24 cellular contexts compared by ENCODE assay signal in genomic region chr2:224278531-224278930, GRCh38.
DNase-seq lines count a peak whose midpoint lies in the region; ATAC-seq and TF ChIP-seq lines count a peak whose summit lies in the region.
"Had no signal": no experiment of that assay in that cellular context is flagged by ENCODE, and none has a peak within 500 bp of the region (broad histone marks: within the 10 kb centered on the region; RNA-seq: fewer than 3 reads in every experiment).

No MANE protein-coding gene starts in this region.

- no peak; the same call in 1 of the 2 replicates for TF ChIP-seq RAD21 in IMR-90 (IDR thresholded peaks at IDR 0.05; ENCODE audit: low read length)

- H2BK20ac ChIP-seq in IMR-90 (ENCODE audit: low read depth, low read length) = no peak overlapping the region

- in situ Hi-C loops in IMR-90 (cut with MboI; ENCODE audit: low sequenced_read_pairs) = no loop called here

- H3K56ac ChIP-seq in IMR-90 (ENCODE audit: extremely low read depth, insufficient read depth, low read length) = no peak overlapping the region

- no peak overlapping the region for H4K5ac ChIP-seq in IMR-90 (ENCODE audit: low read depth, low read length)

- H2BK5ac ChIP-seq in IMR-90 (ENCODE audit: low read depth, low read length, poor library complexity, severe bottlenecking) = no peak overlapping the region

- H3K27me3 ChIP-seq in IMR-90 (ENCODE audit: control insufficient read depth, insufficient read depth, low read length) = peaks cover 4% of the 10 kb centered on the region; the same call in 1 of the 2 replicates
- H3K27me3 ChIP-seq in H7 (ENCODE audit: control insufficient read depth, insufficient read depth, low read length) = no peaks in the 10 kb centered on the region
- H3K27me3 ChIP-seq: ascending aorta, testis had no signal

- 0 out of 2 replicates have a peak, but pooled peaks cover 4% of the 10 kb centered on the region for H3K9me1 ChIP-seq in IMR-90 (ENCODE audit: insufficient read depth, low read length)

- no peaks in the 10 kb centered on the region for H4K20me1 ChIP-seq in IMR-90 (ENCODE audit: insufficient read depth, low read length)

- no peak overlapping the region for H3K27ac ChIP-seq in IMR-90 (ENCODE audit: insufficient read depth, low read length)
- H3K27ac ChIP-seq: ascending aorta, C4-2B, KMS-11, parathyroid adenoma, RWPE1, testis had no signal

- no peak overlapping the region for H3K14ac ChIP-seq in IMR-90 (replicated peaks; ENCODE audit: low read depth, low read length)

- H2BK15ac ChIP-seq in IMR-90 (ENCODE audit: low read depth, low read length) = no peak overlapping the region

- POLR2A ChIA-PET in IMR-90 (lab: Charles Lee; ENCODE audit: unreplicated experiment) = no interaction called here

- H3K9me3 ChIP-seq in IMR-90 (ENCODE audit: control insufficient read depth, insufficient read depth, low read length) = no peaks in the 10 kb centered on the region
- H3K9me3 ChIP-seq: ascending aorta, testis had no signal

- H3K4me2 ChIP-seq in IMR-90 (ENCODE audit: low read depth, low read length) = no peak overlapping the region
- H3K4me2 ChIP-seq: KMS-11 had no signal

- DNase-seq in AG09309 (ENCODE audit: low read depth) = peak; percentile 41
- peak; percentile 33 for DNase-seq in IMR-90
- DNase-seq in dedifferentiated amniotic fluid mesenchymal stem cell (ENCODE audit: extremely low spot score) = peak; percentile 42
- peak; percentile 5 for DNase-seq in hepatic stellate cell (ENCODE audit: low spot score)
- DNase-seq in glutamatergic neuron = no peak
- no peak for DNase-seq in H7
- no peak for DNase-seq in lower leg skin (ENCODE audit: low spot score in 2 of 2)
- DNase-seq: activated CD4-positive, alpha-beta T cell treated with anti-CD3 and anti-CD28 coated beads for 1 hour; activated CD8-positive, alpha-beta memory T cell treated with anti-CD3 and anti-CD28 coated beads for 24 hours; activated naive CD4-positive, alpha-beta T cell treated with anti-CD3 and anti-CD28 coated beads, Interleukin-2, amount 10 ng/mL, durations not matched to agents 7 days and 5 days; activated T-cell treated with anti-CD3 and anti-CD28 coated beads, Interleukin-2, amount 50 U/mL, for 48 hours; GOT3; natural killer cell; NCI-H1048; NCI-H2081 treated with DMSO at 0.1 percent for 48 hours; NCI-H510A; testis had no signal

- H4K91ac ChIP-seq in IMR-90 (ENCODE audit: insufficient read depth, low read depth, low read length) = no peak overlapping the region

- no peak overlapping the region for H3K18ac ChIP-seq in IMR-90 (ENCODE audit: low read depth, low read length)

- H2AK5ac ChIP-seq in IMR-90 (ENCODE audit: low read depth, low read length) = peak overlapping the region; percentile 2; the same call in 1 of the 2 replicates

- H3K4me3 ChIP-seq in AG09309 (ENCODE audit: control insufficient read depth, low read depth, low read length) (no peak overlapping the region), IMR-90 (ENCODE audit: insufficient read depth, low read depth, low read length) (no peak overlapping the region), H7 (ENCODE audit: insufficient read depth, low read depth, low read length) (no peak overlapping the region), lower leg skin (ENCODE audit: low read depth, poor library complexity, severe bottlenecking) (no peak overlapping the region)
- H3K4me3 ChIP-seq: ascending aorta, testis had no signal

- H2BK120ac ChIP-seq in IMR-90 (ENCODE audit: low read depth, low read length) = no peak overlapping the region

- ATAC-seq in IMR-90 (ENCODE audit: low read depth) = peak; percentile 60
- no peak for ATAC-seq in HG03095 (IDR thresholded peaks at IDR 0.05; ENCODE audit: unreplicated experiment)
- ATAC-seq: sciatic nerve had no signal

- no peak overlapping the region for H4K8ac ChIP-seq in IMR-90 (ENCODE audit: low read depth in 2 of 2, low read length in 2 of 2)

- H3K23ac ChIP-seq in IMR-90 (ENCODE audit: low read depth, low read length) = no peak overlapping the region

- H3K4ac ChIP-seq in IMR-90 (ENCODE audit: low read depth, low read length) = no peak overlapping the region

- TF ChIP-seq CTCF in AG09309 (IDR thresholded peaks at IDR 0.05; ENCODE audit: control insufficient read depth, insufficient read depth, low read depth, low read length, missing control alignments) (peak; percentile 33), IMR-90 (conservative IDR thresholded peaks at IDR 0.05; ENCODE audit: low read depth, low read length) (no peak), glutamatergic neuron (IDR thresholded peaks at IDR 0.05; ENCODE audit: partially characterized antibody, unreplicated experiment) (no peak), lower leg skin (IDR thresholded peaks at IDR 0.05) (no peak)

- H3K36me3 ChIP-seq in IMR-90 (ENCODE audit: control insufficient read depth, insufficient read depth, low read length) = no peaks in the 10 kb centered on the region
- no peaks in the 10 kb centered on the region for H3K36me3 ChIP-seq in H7 (replicated peaks; ENCODE audit: control insufficient read depth, insufficient read depth, low read length)
- H3K36me3 ChIP-seq: ascending aorta had no signal

- TF ChIP-seq POLR2A in IMR-90 (IDR thresholded peaks at IDR 0.05; ENCODE audit: low read depth, low read length) (no peak), lower leg skin (IDR thresholded peaks at IDR 0.05) (no peak)

- H3K9ac ChIP-seq in IMR-90 (ENCODE audit: low read depth, low read length) = no peak overlapping the region
- H3K9ac ChIP-seq: KMS-11, parathyroid adenoma had no signal

- H3K4me1 Mint-ChIP-seq in glutamatergic neuron (ENCODE audit: low read depth, unreplicated experiment) = no peaks in the 10 kb centered on the region
- H3K4me1 Mint-ChIP-seq: activated naive CD4-positive, alpha-beta T cell treated with anti-CD3 and anti-CD28 coated beads, Interleukin-2, amount 10 ng/mL, durations not matched to agents 7 days and 5 days; natural killer cell had no signal

- dilution Hi-C loops in IMR-90 (cut with HindIII; ENCODE audit: low sequenced_read_pairs, unreplicated experiment) = no loop called here

- no peaks in the 10 kb centered on the region for H3K27me3 Mint-ChIP-seq in glutamatergic neuron (ENCODE audit: unreplicated experiment)

- BruUV-seq in IMR-90 (replicated peaks; lab: Mats Ljungman, UMichigan) = no TSS peak

- H2AK9ac ChIP-seq in IMR-90 (replicated peaks; ENCODE audit: low read depth, low read length, poor library complexity) = no peak overlapping the region

- intact Hi-C loops in IMR-90 (cut with micrococcal nuclease) (loop anchor here (5.0 kb wide), 1 partner anchor 136 kb away; no protein-coding TSS in a partner anchor), lower leg skin (cut with DNase I; ENCODE audit: low total_unique reads) (no loop called here)

- H3K27ac Mint-ChIP-seq in glutamatergic neuron (ENCODE audit: unreplicated experiment) = no peak overlapping the region
- H3K27ac Mint-ChIP-seq: activated naive CD4-positive, alpha-beta T cell treated with anti-CD3 and anti-CD28 coated beads, Interleukin-2, amount 10 ng/mL, durations not matched to agents 7 days and 5 days; natural killer cell had no signal

- CTCF ChIA-PET in IMR-90 (lab: Yijun Ruan, JAX) = interaction anchor here (0.5 to 1.8 kb wide), 4 partner anchors 13 to 317 kb away, joined by 3 to 12 read pairs (median 4); no protein-coding TSS in a partner anchor

- no peak overlapping the region for H3K4me3 Mint-ChIP-seq in glutamatergic neuron (ENCODE audit: unreplicated experiment)
- H3K4me3 Mint-ChIP-seq: activated naive CD4-positive, alpha-beta T cell treated with anti-CD3 and anti-CD28 coated beads, Interleukin-2, amount 10 ng/mL, durations not matched to agents 7 days and 5 days; natural killer cell had no signal

- WGBS in IMR-90 (ENCODE audit: extremely low coverage in 2 of 2, insufficient read length in 1 of 2), 2 experiments = 80% methylated on average over 1 of the region's 3 CpGs; no CpG with 5 or more reads in 1 of the 2 experiments
- 38 to 50% methylated on average over 3 of the region's 3 CpGs for WGBS in lower leg skin, 2 donors

- H3K9me3 Mint-ChIP-seq in glutamatergic neuron (ENCODE audit: unreplicated experiment) = peaks cover 2% of the 10 kb centered on the region
- H3K9me3 Mint-ChIP-seq: activated naive CD4-positive, alpha-beta T cell treated with anti-CD3 and anti-CD28 coated beads, Interleukin-2, amount 10 ng/mL, durations not matched to agents 7 days and 5 days; natural killer cell had no signal

- no peaks in the 10 kb centered on the region for H3K79me1 ChIP-seq in IMR-90 (ENCODE audit: low read depth in 1 of 2, low read length in 2 of 2)

- no peak overlapping the region for H2AFZ ChIP-seq in IMR-90 (replicated peaks; ENCODE audit: low read length, poor library complexity)
- H2AFZ ChIP-seq: parathyroid adenoma had no signal

- no peaks in the 10 kb centered on the region for H3K36me3 Mint-ChIP-seq in glutamatergic neuron (ENCODE audit: unreplicated experiment)
- H3K36me3 Mint-ChIP-seq: activated naive CD4-positive, alpha-beta T cell treated with anti-CD3 and anti-CD28 coated beads, Interleukin-2, amount 10 ng/mL, durations not matched to agents 7 days and 5 days; natural killer cell had no signal

- no peaks in the 10 kb centered on the region for H3K4me1 ChIP-seq in IMR-90 (ENCODE audit: control insufficient read depth, insufficient read depth, low read length)
- H3K4me1 ChIP-seq: ascending aorta, parathyroid adenoma, testis had no signal

TF ChIP-seq in IMR-90, 13 proteins besides CTCF, POLR2A, EP300 and RAD21:
- no peak for TF ChIP-seq ELK1 (IDR thresholded peaks at IDR 0.05; ENCODE audit: borderline replicate concordance, low read depth, low read length)
- 0 out of 2 replicates have a peak, but pooled peaks have one; percentile 15 for TF ChIP-seq SMC3 (IDR thresholded peaks at IDR 0.05; ENCODE audit: low read depth, low read length)
TF ChIP-seq in IMR-90: peak in this region for 1.

Comparison
In these comparisons a context has a peak if more than half of its experiments do, and no peak if none do; other contexts are left out.
1. DNase-seq: peak in AG09309 (single experiment), IMR-90 (single experiment), dedifferentiated amniotic fluid mesenchymal stem cell (single experiment) and hepatic stellate cell (single experiment); none in glutamatergic neuron (single experiment), H7 (single experiment) and lower leg skin (0 of 2).